14 cellular contexts compared by ENCODE assay signal in the genomic region with DNA sequence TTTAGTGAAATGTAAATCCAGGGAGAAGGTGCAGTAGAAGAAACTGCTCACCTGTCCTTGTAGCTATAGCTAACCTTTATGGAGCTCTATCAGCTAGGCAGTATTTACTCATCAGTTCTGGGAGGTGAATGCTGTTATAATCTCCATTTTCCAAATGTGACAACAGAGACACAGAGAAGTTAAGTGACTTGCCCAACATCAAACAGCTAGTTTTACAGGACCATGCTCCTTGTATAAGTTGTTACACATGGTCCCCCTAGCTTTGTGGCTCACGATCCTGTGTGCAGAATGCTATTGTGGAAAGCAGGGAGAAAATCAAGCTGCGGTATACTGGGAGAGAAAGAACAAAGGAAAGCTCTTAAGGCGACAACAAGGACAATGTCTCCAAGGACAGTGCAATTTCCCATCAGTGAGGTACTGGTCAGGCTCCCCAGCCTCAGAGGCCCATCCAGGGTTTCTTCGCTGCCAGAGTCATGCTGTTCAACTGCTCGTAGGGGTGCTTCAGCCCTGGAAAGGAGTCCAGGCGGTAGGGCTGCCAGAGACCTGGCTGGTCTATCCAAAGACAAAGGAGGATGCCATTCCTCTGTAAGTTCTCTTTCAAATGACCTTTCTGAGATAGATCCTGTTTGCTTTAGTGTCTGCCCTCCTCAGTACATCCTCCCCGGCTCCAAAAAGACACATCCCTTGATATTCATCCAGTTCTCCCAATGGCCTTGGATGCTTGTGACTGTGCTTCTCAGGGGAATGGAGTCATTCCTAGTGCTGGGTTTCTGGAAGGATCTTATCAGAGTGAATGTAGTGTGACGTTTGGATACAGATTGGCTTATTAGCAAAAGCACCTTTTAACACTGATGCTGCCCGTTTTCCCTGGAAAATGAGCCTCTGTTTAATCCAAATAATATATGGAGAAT.
DNase-seq lines count a peak whose midpoint lies in the region; ATAC-seq, FAIRE-seq and TF ChIP-seq lines count a peak whose summit lies in the region.
"Had no signal": no experiment of that assay in that cellular context is flagged by ENCODE, and none has a peak within 500 bp of the region (broad histone marks: within the 10 kb centered on the region; RNA-seq: fewer than 3 reads in every experiment).

No MANE protein-coding gene starts in this region.

- DNase-seq in GM23248 (no peak), kidney (no peak), NCI-H82 treated with DMSO at 0.1 percent for 48 hours (lab: John Stamatoyannopoulos, UW; ENCODE audit: unreplicated experiment) (no peak), D341Med (ENCODE audit: low spot score) (no peak)
- DNase-seq: activated CD4-positive, alpha-beta T cell treated with anti-CD3 and anti-CD28 coated beads, Interleukin-2, amount 10 ng/mL, durations not matched to agents 24 days and 14 days; activated T-cell treated with anti-CD3 and anti-CD28 coated beads, Interleukin-2, amount 50 U/mL, for 4 hours; amygdala; hippocampal formation; MV-4-11; upper lobe of right lung had no signal

- no peaks in the 10 kb centered on the region for H3K27me3 ChIP-seq in GM23248 (replicated peaks; ENCODE audit: insufficient read depth)
- H3K27me3 ChIP-seq in subcutaneous abdominal adipose tissue (ENCODE audit: control insufficient read depth in 5 of 5, insufficient read depth in 4 of 5, low read length in 5 of 5): no peaks in the 10 kb centered on the region
- H3K27me3 ChIP-seq: upper lobe of right lung had no signal

- FAIRE-seq in kidney (lab: Jason Lieb, UNC): no peak

- H3K4me1 Mint-ChIP-seq in activated T-helper 17 cell treated with anti-CD3 and anti-CD28 coated beads, Interleukin-2, amount 50 U/mL, for 72 hours: peaks cover 39% of the 10 kb centered on the region

- H3K27ac ChIP-seq in GM23248 (peak overlapping the region; percentile 70), kidney (ENCODE audit: low read depth in 2 of 2, low read length in 2 of 2) (peak overlapping the region; percentile 7 to 25), subcutaneous abdominal adipose tissue (ENCODE audit: low read depth, low read length) (peak overlapping the region; percentile 62)
- H3K27ac ChIP-seq: upper lobe of right lung had no signal

- no peaks in the 10 kb centered on the region for H3K27me3 Mint-ChIP-seq in activated T-helper 17 cell treated with anti-CD3 and anti-CD28 coated beads, Interleukin-2, amount 50 U/mL, for 72 hours
- H3K27me3 Mint-ChIP-seq: activated CD4-positive, alpha-beta T cell treated with anti-CD3 and anti-CD28 coated beads, Interleukin-2, amount 10 ng/mL, durations not matched to agents 24 days and 14 days had no signal

- ATAC-seq in activated T-helper 17 cell treated with anti-CD3 and anti-CD28 coated beads, Interleukin-2, amount 50 U/mL, for 72 hours (replicated peaks): no peak
- no peak for ATAC-seq in HG03378 (IDR thresholded peaks at IDR 0.05; ENCODE audit: unreplicated experiment)
- ATAC-seq: activated T-cell treated with anti-CD3 and anti-CD28 coated beads, Interleukin-2, amount 50 U/mL, for 4 hours had no signal

- peak overlapping the region; percentile 81 for H3K4me3 Mint-ChIP-seq in activated T-helper 17 cell treated with anti-CD3 and anti-CD28 coated beads, Interleukin-2, amount 50 U/mL, for 72 hours
- H3K4me3 Mint-ChIP-seq: activated CD4-positive, alpha-beta T cell treated with anti-CD3 and anti-CD28 coated beads, Interleukin-2, amount 10 ng/mL, durations not matched to agents 24 days and 14 days; activated T-cell treated with anti-CD3 and anti-CD28 coated beads, Interleukin-2, amount 50 U/mL, for 4 hours; CD14-positive monocyte had no signal

- TF ChIP-seq CTCF in kidney (IDR thresholded peaks at IDR 0.05; ENCODE audit: borderline replicate concordance, extremely low read depth, insufficient read depth): no peak

- no peaks in the 10 kb centered on the region for H3K9me2 ChIP-seq in GM23248 (ENCODE audit: insufficient read depth)

- H3K4me2 ChIP-seq in GM23248 (ENCODE audit: unreplicated experiment): no peak overlapping the region

- no peaks in the 10 kb centered on the region for H3K79me2 ChIP-seq in GM23248 (ENCODE audit: insufficient read depth)

- 94% methylated on average over 9 of the region's 9 CpGs for WGBS in GM23248 (ENCODE audit: low coverage in 1 of 2, low lambda C conversion rate in 2 of 2, missing lambda C conversion rate in 2 of 2), 2 experiments

- H2AFZ ChIP-seq in GM23248: no peak overlapping the region

- H3K4me1 ChIP-seq in GM23248 (ENCODE audit: insufficient read depth) (peaks cover 35% of the 10 kb centered on the region), kidney (ENCODE audit: control insufficient read depth in 1 of 2, insufficient read depth in 1 of 2, low read depth in 1 of 2, low read length in 2 of 2) (peaks cover 16 to 34% of the 10 kb centered on the region in 2 donors), subcutaneous abdominal adipose tissue (ENCODE audit: control insufficient read depth in 5 of 5, insufficient read depth in 5 of 5, low read length in 5 of 5) (peaks cover 4 to 21% (median 14%) of the 10 kb centered on the region in 5 donors)

- H3K4me3 ChIP-seq in GM23248 (no peak overlapping the region), kidney (ENCODE audit: low read length in 2 of 2) (no peak overlapping the region), subcutaneous abdominal adipose tissue (ENCODE audit: low read depth in 1 of 5, low read length in 5 of 5) (no peak overlapping the region)
- H3K4me3 ChIP-seq: upper lobe of right lung had no signal

- H3K9ac ChIP-seq in GM23248 (no peak overlapping the region), kidney (ENCODE audit: low read length in 2 of 2) (no peak overlapping the region), subcutaneous abdominal adipose tissue (ENCODE audit: low read length in 5 of 5) (no peak overlapping the region)

- no peaks in the 10 kb centered on the region for H3K9me3 Mint-ChIP-seq in activated T-helper 17 cell treated with anti-CD3 and anti-CD28 coated beads, Interleukin-2, amount 50 U/mL, for 72 hours
- H3K9me3 Mint-ChIP-seq: activated CD4-positive, alpha-beta T cell treated with anti-CD3 and anti-CD28 coated beads, Interleukin-2, amount 10 ng/mL, durations not matched to agents 24 days and 14 days; activated T-cell treated with anti-CD3 and anti-CD28 coated beads, Interleukin-2, amount 50 U/mL, for 4 hours; CD14-positive monocyte had no signal

- H3K9me3 ChIP-seq in GM23248 (ENCODE audit: low read depth) (no peaks in the 10 kb centered on the region), kidney (ENCODE audit: control insufficient read depth in 1 of 2, low read length in 2 of 2) (no peaks in the 10 kb centered on the region), subcutaneous abdominal adipose tissue (ENCODE audit: control insufficient read depth in 5 of 5, low read length in 5 of 5) (no peaks in the 10 kb centered on the region)
- H3K9me3 ChIP-seq: upper lobe of right lung had no signal

- H3K36me3 ChIP-seq in GM23248 (ENCODE audit: low read depth): no peaks in the 10 kb centered on the region
- H3K36me3 ChIP-seq in kidney (ENCODE audit: control insufficient read depth in 1 of 2, insufficient read depth in 2 of 2, low read length in 2 of 2): no peaks in the 10 kb centered on the region
- no peaks in the 10 kb centered on the region for H3K36me3 ChIP-seq in subcutaneous abdominal adipose tissue (ENCODE audit: control insufficient read depth in 5 of 5, insufficient read depth in 5 of 5, low read length in 5 of 5)
- H3K36me3 ChIP-seq: upper lobe of right lung had no signal

- peaks cover 31% of the 10 kb centered on the region for H3F3A ChIP-seq in GM23248 (ENCODE audit: insufficient read depth)

- in situ Hi-C loops in GM23248 (cut with MboI): no loop called here

- peak overlapping the region; percentile 96 for H3K27ac Mint-ChIP-seq in activated T-helper 17 cell treated with anti-CD3 and anti-CD28 coated beads, Interleukin-2, amount 50 U/mL, for 72 hours
- H3K27ac Mint-ChIP-seq: activated CD4-positive, alpha-beta T cell treated with anti-CD3 and anti-CD28 coated beads, Interleukin-2, amount 10 ng/mL, durations not matched to agents 24 days and 14 days had no signal

- H4K20me1 ChIP-seq in GM23248 (ENCODE audit: insufficient read depth): no peaks in the 10 kb centered on the region

- H3K36me3 Mint-ChIP-seq in activated T-helper 17 cell treated with anti-CD3 and anti-CD28 coated beads, Interleukin-2, amount 50 U/mL, for 72 hours (ENCODE audit: low read depth): peaks cover 47% of the 10 kb centered on the region
- H3K36me3 Mint-ChIP-seq: CD14-positive monocyte had no signal

- intact Hi-C loops in kidney (cut with DNase I): no loop called here

Comparison
In these comparisons a context has a peak if more than half of its experiments do, and no peak if none do; other contexts are left out.
1. H3K27ac ChIP-seq: peak in every context shown above with its lines; median percentile 70 in GM23248; 62 in subcutaneous abdominal adipose tissue; 16 in kidney.